8 cellular contexts compared by ENCODE assay signal in genomic region chr22:18023509-18024275, GRCh38. TPM values are rescaled to one million over a fixed set of nuclear protein-coding genes. Genes with fewer than 3 reads are reported as not detected.
A peak's percentile ranks its signal among the peaks of the same experiment; 100 is the strongest.
DNase-seq lines count a peak whose midpoint lies in the region; ATAC-seq and TF ChIP-seq lines count a peak whose summit lies in the region.

No MANE protein-coding gene starts in this region.

- peak; percentile 65 to 76 (median 70) for TF ChIP-seq POLR2A in body of pancreas (IDR thresholded peaks at IDR 0.05)

- H3K4me3 Mint-ChIP-seq in progenitor cell of endocrine pancreas (ENCODE audit: low read depth), result peak overlapping the region; percentile 77

- peak; percentile 91 for ATAC-seq in body of pancreas
- no peak for ATAC-seq in GM21367 (IDR thresholded peaks at IDR 0.05; ENCODE audit: unreplicated experiment)
- ATAC-seq in HG02571 (IDR thresholded peaks at IDR 0.05; ENCODE audit: unreplicated experiment), result no peak

- peaks cover 63% of the 10 kb centered on the region for H3K27me3 Mint-ChIP-seq in progenitor cell of endocrine pancreas

- DNase-seq in DMS53 (lab: John Stamatoyannopoulos, UW), result peak; percentile 81
- DNase-seq in HuH-7 (ENCODE audit: low spot score), result peak; percentile 79
- peak; percentile 58 to 66 for DNase-seq in SJCRH30
- DNase-seq in body of pancreas, result peak; percentile 81 to 87 (median 84)
- DNase-seq in hippocampal formation (lab: John Stamatoyannopoulos, UW), result peak; percentile 52 to 70
- DNase-seq in progenitor cell of endocrine pancreas (ENCODE audit: low spot score, unreplicated experiment), result peak; percentile 34

- no peaks in the 10 kb centered on the region for H3K9me3 Mint-ChIP-seq in progenitor cell of endocrine pancreas (ENCODE audit: low read depth)

- no peaks in the 10 kb centered on the region for H3K4me1 ChIP-seq in SJCRH30
- H3K4me1 ChIP-seq in body of pancreas, result peaks cover 17% of the 10 kb centered on the region

- H3K4me3 ChIP-seq in SJCRH30, result peak overlapping the region; percentile 54
- H3K4me3 ChIP-seq in body of pancreas, result peak overlapping the region; percentile 49 to 81

- H3K36me3 ChIP-seq in SJCRH30, result no peaks in the 10 kb centered on the region
- H3K36me3 ChIP-seq in body of pancreas (replicated peaks in 1 of 2; ENCODE audit: insufficient read depth in 1 of 2, low read depth in 2 of 2), result no peaks in the 10 kb centered on the region

- H3K27me3 ChIP-seq in SJCRH30 (0 out of 2 replicates have a peak, but pooled peaks cover 3% of the 10 kb centered on the region), body of pancreas (no peaks in the 10 kb centered on the region)

- H3K4me1 Mint-ChIP-seq in progenitor cell of endocrine pancreas (ENCODE audit: low read depth), result peaks cover 12% of the 10 kb centered on the region

- no peaks in the 10 kb centered on the region for H3K36me3 Mint-ChIP-seq in progenitor cell of endocrine pancreas (ENCODE audit: insufficient read depth)

- H3K27ac Mint-ChIP-seq in progenitor cell of endocrine pancreas, result no peak overlapping the region

- TF ChIP-seq CTCF in body of pancreas (IDR thresholded peaks at IDR 0.05) (peak in 3 of 7 experiments; percentile 7 to 43 (median 25)), progenitor cell of endocrine pancreas (IDR thresholded peaks at IDR 0.05; ENCODE audit: unreplicated experiment) (peak; percentile 11)

- H3K9me3 ChIP-seq in SJCRH30 (replicated peaks) (no peaks in the 10 kb centered on the region), body of pancreas (no peaks in the 10 kb centered on the region)

- intact Hi-C loops in body of pancreas (cut with DNase I), result loop anchor here (10.0 kb wide), 1 partner anchor 119 kb away; no protein-coding TSS in a partner anchor

- WGBS in body of pancreas, 2 donors, result 0% methylated on average over 16 to 47 of the region's 47 CpGs

- H3K27ac ChIP-seq in SJCRH30 (no peak overlapping the region), body of pancreas (peak overlapping the region; percentile 60 to 78 (median 68))

RNA-seq across cellular contexts. Expression of gene MICAL3, which starts 0.7 kb away (rescaled TPM):
- total RNA-seq in SJCRH30 (2014; rRNA removed; shearing (Covaris generic)), result 21.9 and 26.1 TPM in 2 replicates
- total RNA-seq in body of pancreas (10 to 100 TPM; 33.6 to 34.0 TPM), progenitor cell of endocrine pancreas (54.8 and 59.9 TPM in 2 replicates)

RNA-seq across cellular contexts. Expression of gene PEX26, which starts 54.1 kb away (rescaled TPM):
- total RNA-seq in SJCRH30 (2014; rRNA removed; shearing (Covaris generic)), result 14.4 and 16.4 TPM in 2 replicates
- 10 to 100 TPM; 11.9 to 57.0 TPM for total RNA-seq in body of pancreas
- 46.1 and 50.1 TPM in 2 replicates for total RNA-seq in progenitor cell of endocrine pancreas
